In the genomic region with DNA sequence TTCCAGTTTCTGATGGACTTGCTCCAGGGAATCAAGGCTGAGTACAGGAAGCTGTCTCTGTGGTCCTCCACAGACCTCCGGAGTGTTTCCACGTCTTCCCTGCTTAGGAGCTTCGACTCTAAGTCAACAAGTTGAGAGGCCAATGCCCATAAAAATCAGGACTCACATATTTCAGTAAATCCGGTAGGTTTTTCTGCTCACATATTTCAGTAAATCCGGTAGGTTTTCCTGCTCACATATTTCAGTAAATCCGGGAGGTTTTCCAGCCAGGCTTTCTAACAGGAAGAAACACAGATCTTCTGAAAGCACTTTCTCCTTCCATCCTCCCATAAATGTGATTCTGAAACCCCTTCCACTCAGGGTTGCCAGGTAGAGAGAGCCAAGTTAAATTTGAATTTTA, we compare ENCODE assay signal across 15 cellular contexts.
DNase-seq lines count a peak whose midpoint lies in the region; ATAC-seq, FAIRE-seq and TF ChIP-seq lines count a peak whose summit lies in the region.
"Had no signal": no experiment of that assay in that cellular context is flagged by ENCODE, and none has a peak within 500 bp of the region (broad histone marks: within the 10 kb centered on the region; RNA-seq: fewer than 3 reads in every experiment).

No MANE protein-coding gene starts in this region.

- no peak for TF ChIP-seq POLR2A in H1 (IDR thresholded peaks at IDR 0.05; ENCODE audit: control extremely low read depth in 1 of 2, low read depth in 2 of 2, low read length in 2 of 2)

- H3K27me3 Mint-ChIP-seq in effector memory CD8-positive, alpha-beta T cell: peaks cover 0 to 24% of the 10 kb centered on the region in 2 donors
- H3K27me3 Mint-ChIP-seq in stimulated activated memory B cell treated with anti-CD40 and anti-IgM and Interleukin-4, amounts not matched to agents 10 μg/mL and 1 μg/mL and 100 μg/mL, for 72 hours: peaks cover 10% of the 10 kb centered on the region

- no peak overlapping the region for H3K23ac ChIP-seq in H1 (ENCODE audit: insufficient read length)

- no peaks in the 10 kb centered on the region for H3K23me2 ChIP-seq in H1 (ENCODE audit: low read depth, low read length)

- no peak overlapping the region for H2BK15ac ChIP-seq in H1 (ENCODE audit: low read length)

- H4K20me1 ChIP-seq in H1 (replicated peaks in 1 of 2; ENCODE audit: control insufficient read depth in 1 of 2, insufficient read depth in 2 of 2, low read length in 2 of 2): no peaks in the 10 kb centered on the region

- H3K36me3 ChIP-seq in H1 (ENCODE audit: control insufficient read depth in 2 of 4, insufficient read depth in 4 of 4, low read length in 3 of 4): no peaks in the 10 kb centered on the region

- no peaks in the 10 kb centered on the region for H3K79me2 ChIP-seq in H1 (ENCODE audit: control insufficient read depth in 1 of 2, insufficient read depth in 2 of 2, low read length in 2 of 2)

- no peak overlapping the region for H3K56ac ChIP-seq in H1 (replicated peaks; ENCODE audit: insufficient read length, low read depth, low read length)

- H3K27me3 ChIP-seq in H1 (replicated peaks in 1 of 4; ENCODE audit: control insufficient read depth in 3 of 4, extremely low read depth in 1 of 4, insufficient read depth in 3 of 4, low read length in 3 of 4): 0 out of 7 replicates have a peak, but pooled peaks cover 0 to 2% (median 0%) of the 10 kb centered on the region in 4 experiments

- H4K91ac ChIP-seq in H1 (replicated peaks; ENCODE audit: insufficient read length, low read length): no peak overlapping the region

- POLR2A ChIA-PET in H1 (lab: Charles Lee; ENCODE audit: partially characterized antibody): no interaction called here

- H3K9ac ChIP-seq in H1 (replicated peaks in 1 of 4; ENCODE audit: extremely low read depth in 1 of 4, low read depth in 3 of 4, low read length in 3 of 4): no peak overlapping the region

- no peak overlapping the region for H3K27ac ChIP-seq in H1 (ENCODE audit: low read depth, low read length)
- H3K27ac ChIP-seq: 22Rv1 had no signal

- WGBS in H1 (ENCODE audit: extremely low coverage in 1 of 2, insufficient coverage in 1 of 2, insufficient read length in 1 of 2, insufficient replicate concordance in 2 of 2, low coverage in 1 of 2, low lambda C conversion rate in 2 of 2, missing lambda C conversion rate in 1 of 2), 2 experiments: 81% methylated on average over 6 of the region's 6 CpGs; no CpG with 5 or more reads in 1 of the 2 experiments

- no peak for FAIRE-seq in H1 (lab: Jason Lieb, UNC)

- TF ChIP-seq RAD21 in H1 (IDR thresholded peaks at IDR 0.05 in 1 of 2, conservative IDR thresholded peaks at IDR 0.05 in 1 of 2; ENCODE audit: low read depth in 2 of 2, low read length in 2 of 2): no peak

- H4K5ac ChIP-seq in H1 (ENCODE audit: insufficient read length, low read depth, low read length): no peak overlapping the region

- no peak overlapping the region for H2BK5ac ChIP-seq in H1 (ENCODE audit: low read depth, low read length)

- peak; percentile 39 for ATAC-seq in left lobe of liver
- no peak for ATAC-seq in effector memory CD8-positive, alpha-beta T cell (replicated peaks)
- ATAC-seq in stimulated activated memory B cell treated with anti-CD40 and anti-IgM and Interleukin-4, amounts not matched to agents 10 μg/mL and 1 μg/mL and 100 μg/mL, for 72 hours: no peak

- no peak overlapping the region for H3K4me3 ChIP-seq in H1 (ENCODE audit: extremely low read depth in 1 of 4, insufficient read depth in 2 of 4, low read depth in 3 of 4, low read length in 4 of 4)

- no peak for TF ChIP-seq EP300 in H1 (IDR thresholded peaks at IDR 0.05; ENCODE audit: borderline replicate concordance in 1 of 2, low read depth in 2 of 2, low read length in 2 of 2)

- H2BK20ac ChIP-seq in H1 (ENCODE audit: low read length): no peak overlapping the region

- H4K8ac ChIP-seq in H1 (ENCODE audit: extremely low read depth, insufficient read depth, low read length): no peak overlapping the region

- no peak overlapping the region for H3K4ac ChIP-seq in H1 (replicated peaks; ENCODE audit: insufficient read length, low read depth, low read length)

- in situ Hi-C loops in SK-MEL-5 (cut with HindIII; ENCODE audit: low pct_unique_long_range_greater_than_20kb, low sequenced_read_pairs): no loop called here

- H3K9me3 ChIP-seq in H1 (ENCODE audit: insufficient read depth in 2 of 2, low read depth in 1 of 2, low read length in 1 of 2): peaks cover 0 to 2% of the 10 kb centered on the region in 2 experiments; a peak in 1 of 4 replicates

- no peaks in the 10 kb centered on the region for H3K9me3 Mint-ChIP-seq in effector memory CD8-positive, alpha-beta T cell
- H3K9me3 Mint-ChIP-seq in stimulated activated memory B cell treated with anti-CD40 and anti-IgM and Interleukin-4, amounts not matched to agents 10 μg/mL and 1 μg/mL and 100 μg/mL, for 72 hours: no peaks in the 10 kb centered on the region

- H3K27ac Mint-ChIP-seq in effector memory CD8-positive, alpha-beta T cell: no peak overlapping the region
- H3K27ac Mint-ChIP-seq in stimulated activated memory B cell treated with anti-CD40 and anti-IgM and Interleukin-4, amounts not matched to agents 10 μg/mL and 1 μg/mL and 100 μg/mL, for 72 hours: no peak overlapping the region

- H3K79me1 ChIP-seq in H1 (ENCODE audit: low read depth, low read length): no peaks in the 10 kb centered on the region

- no peak overlapping the region for H2BK120ac ChIP-seq in H1 (replicated peaks; ENCODE audit: low read depth, low read length)

- H2AFZ ChIP-seq in H1 (ENCODE audit: low read length): no peak overlapping the region; the same call in 1 of the 2 replicates

- no peaks in the 10 kb centered on the region for H3K36me3 Mint-ChIP-seq in effector memory CD8-positive, alpha-beta T cell (ENCODE audit: insufficient read depth)
- no peaks in the 10 kb centered on the region for H3K36me3 Mint-ChIP-seq in stimulated activated memory B cell treated with anti-CD40 and anti-IgM and Interleukin-4, amounts not matched to agents 10 μg/mL and 1 μg/mL and 100 μg/mL, for 72 hours

- H3K18ac ChIP-seq in H1 (ENCODE audit: extremely low read depth, low read length): no peak overlapping the region

- no peak overlapping the region for H3K14ac ChIP-seq in H1 (ENCODE audit: insufficient read length)

- no peak for TF ChIP-seq CTCF in H1 (IDR thresholded peaks at IDR 0.05; ENCODE audit: control extremely low read depth in 1 of 3, insufficient read depth in 1 of 3, low read depth in 1 of 3, low read length in 3 of 3)

- DNase-seq in A172 (ENCODE audit: low spot score) (peak; percentile 4), SK-MEL-5 (ENCODE audit: low read depth, low spot score) (peak; percentile 50), H1 (ENCODE audit: low read depth in 1 of 2, low spot score in 2 of 2) (no peak), left lobe of liver (ENCODE audit: low spot score) (no peak), NCI-H187 (lab: John Stamatoyannopoulos, UW) (no peak)
- DNase-seq in effector memory CD8-positive, alpha-beta T cell: no peak
- no peak for DNase-seq in activated T-cell treated with anti-CD3 and anti-CD28 coated beads, Interleukin-2, amount 50 U/mL, for 1 hour
- DNase-seq: C1 segment of cervical spinal cord, HCEC 1CT, IMR-90, NCI-H146, NCI-H446, Right ventricle myocardium superior had no signal

- no peak overlapping the region for H3K4me2 ChIP-seq in H1 (ENCODE audit: insufficient read depth in 1 of 2, low read depth in 2 of 2, low read length in 2 of 2)

- peaks cover 0 to 2% of the 10 kb centered on the region in 2 donors for H3K4me1 Mint-ChIP-seq in effector memory CD8-positive, alpha-beta T cell (ENCODE audit: low read depth in 2 of 2)
- H3K4me1 Mint-ChIP-seq in stimulated activated memory B cell treated with anti-CD40 and anti-IgM and Interleukin-4, amounts not matched to agents 10 μg/mL and 1 μg/mL and 100 μg/mL, for 72 hours: no peaks in the 10 kb centered on the region

- H3K4me1 ChIP-seq in H1 (replicated peaks in 1 of 4; ENCODE audit: control insufficient read depth in 3 of 4, insufficient read depth in 4 of 4, low read length in 3 of 4): no peaks in the 10 kb centered on the region

- H3K4me3 Mint-ChIP-seq in effector memory CD8-positive, alpha-beta T cell: no peak overlapping the region
- H3K4me3 Mint-ChIP-seq in stimulated activated memory B cell treated with anti-CD40 and anti-IgM and Interleukin-4, amounts not matched to agents 10 μg/mL and 1 μg/mL and 100 μg/mL, for 72 hours: no peak overlapping the region

- H2BK12ac ChIP-seq in H1 (ENCODE audit: low read depth, low read length): no peak overlapping the region

- H2AK5ac ChIP-seq in H1 (ENCODE audit: low read depth, low read length): no peak overlapping the region

- CTCF ChIA-PET in H1 (lab: Charles Lee; ENCODE audit: partially characterized antibody): interaction anchor here (0.6 to 0.8 kb wide), 2 partner anchors 338 to 1965 kb away, joined by 3 to 4 read pairs; no protein-coding TSS in a partner anchor

TF ChIP-seq in H1, 55 proteins besides CTCF, POLR2A, EP300 and RAD21 (continues in another document):
- TF ChIP-seq MAFK (IDR thresholded peaks at IDR 0.05; ENCODE audit: low read depth, low read length): peak; percentile 34; the same call in 1 of the 2 replicates
- TF ChIP-seq FOSL1 (IDR thresholded peaks at IDR 0.05; ENCODE audit: insufficient read depth, low read depth, low read length): no peak
- no peak for TF ChIP-seq EZH2 (IDR thresholded peaks at IDR 0.05; ENCODE audit: low read depth, low read length, severe bottlenecking)

Comparison
In these comparisons a context has a peak if more than half of its experiments do, and no peak if none do; other contexts are left out.
1. DNase-seq: peak in A172 (single experiment) and SK-MEL-5 (single experiment); none in H1 (0 of 2), left lobe of liver (single experiment), NCI-H187 (0 of 2), effector memory CD8-positive, alpha-beta T cell (0 of 3) and activated T-cell treated with anti-CD3 and anti-CD28 coated beads, Interleukin-2, amount 50 U/mL, for 1 hour (single experiment).